Comparison of ENCODE assay signal across 8 cellular contexts in the genomic region with DNA sequence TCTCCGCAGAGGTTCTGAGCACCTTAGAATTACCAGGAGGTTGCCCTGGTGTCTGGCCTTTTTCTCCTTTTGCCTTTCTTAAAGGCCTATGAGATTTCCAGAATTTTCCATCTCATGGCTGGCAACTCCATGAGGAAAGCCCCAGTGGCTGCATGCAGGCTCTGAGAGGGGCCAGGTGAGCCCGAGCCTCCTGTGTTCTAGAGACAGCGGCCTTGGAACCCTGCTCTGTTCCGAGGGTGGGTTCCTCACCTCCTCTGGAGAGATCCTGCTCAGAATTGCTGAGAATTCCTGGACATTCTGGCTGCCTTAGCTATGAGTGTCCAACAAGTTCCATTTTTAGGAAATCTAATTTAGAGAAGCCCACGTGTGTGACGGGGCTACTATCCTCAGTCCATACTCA.
"Had no signal": no experiment of that assay in that cellular context is flagged by ENCODE, and none has a peak within 500 bp of the region (broad histone marks: within the 10 kb centered on the region; RNA-seq: fewer than 3 reads in every experiment).

No MANE protein-coding gene starts in this region.

- H3K27me3 Mint-ChIP-seq: stimulated activated naive B cell treated with anti-CD40 and anti-IgM and Interleukin-4, amounts not matched to agents 10 μg/mL and 1 μg/mL and 100 μg/mL, for 72 hours had no signal

- DNase-seq: activated naive CD4-positive, alpha-beta T cell treated with anti-CD3 and anti-CD28 coated beads for 36 hours; central memory CD4-positive, alpha-beta T cell; kidney glomerular epithelial cell; naive thymus-derived CD4-positive, alpha-beta T cell; stimulated activated naive B cell treated with anti-CD40 and anti-IgM and Interleukin-4, amounts not matched to agents 10 μg/mL and 1 μg/mL and 100 μg/mL, for 72 hours had no signal

- H3K4me3 Mint-ChIP-seq: activated naive CD4-positive, alpha-beta T cell treated with anti-CD3 and anti-CD28 coated beads for 36 hours; brain; naive thymus-derived CD4-positive, alpha-beta T cell; neural progenitor cell; stimulated activated naive B cell treated with anti-CD40 and anti-IgM and Interleukin-4, amounts not matched to agents 10 μg/mL and 1 μg/mL and 100 μg/mL, for 72 hours; T-helper 1 cell treated with Interleukin-12 subunit alpha and Interleukin-12 subunit beta and Interleukin-4 antibody, amounts not matched to agents 30 μg/mL and 1 μg/mL, for 36 hours had no signal

- H3K36me3 Mint-ChIP-seq: brain; naive thymus-derived CD4-positive, alpha-beta T cell; neural progenitor cell; stimulated activated naive B cell treated with anti-CD40 and anti-IgM and Interleukin-4, amounts not matched to agents 10 μg/mL and 1 μg/mL and 100 μg/mL, for 72 hours had no signal

- H3K9me3 Mint-ChIP-seq: activated naive CD4-positive, alpha-beta T cell treated with anti-CD3 and anti-CD28 coated beads for 36 hours; neural progenitor cell; stimulated activated naive B cell treated with anti-CD40 and anti-IgM and Interleukin-4, amounts not matched to agents 10 μg/mL and 1 μg/mL and 100 μg/mL, for 72 hours; T-helper 1 cell treated with Interleukin-12 subunit alpha and Interleukin-12 subunit beta and Interleukin-4 antibody, amounts not matched to agents 30 μg/mL and 1 μg/mL, for 36 hours had no signal

- H3K27ac Mint-ChIP-seq: activated naive CD4-positive, alpha-beta T cell treated with anti-CD3 and anti-CD28 coated beads for 36 hours; brain; neural progenitor cell; stimulated activated naive B cell treated with anti-CD40 and anti-IgM and Interleukin-4, amounts not matched to agents 10 μg/mL and 1 μg/mL and 100 μg/mL, for 72 hours; T-helper 1 cell treated with Interleukin-12 subunit alpha and Interleukin-12 subunit beta and Interleukin-4 antibody, amounts not matched to agents 30 μg/mL and 1 μg/mL, for 36 hours had no signal

- ATAC-seq: naive thymus-derived CD4-positive, alpha-beta T cell; stimulated activated naive B cell treated with anti-CD40 and anti-IgM and Interleukin-4, amounts not matched to agents 10 μg/mL and 1 μg/mL and 100 μg/mL, for 72 hours had no signal
